In genomic region chr1:68970571-68970970, GRCh38 we compare ENCODE assay signal across 19 cellular contexts.
DNase-seq lines count a peak whose midpoint lies in the region; ATAC-seq and TF ChIP-seq lines count a peak whose summit lies in the region.
"Had no signal": no experiment of that assay in that cellular context is flagged by ENCODE, and none has a peak within 500 bp of the region (broad histone marks: within the 10 kb centered on the region; RNA-seq: fewer than 3 reads in every experiment).

No MANE protein-coding gene starts in this region.

- H3K36me3 ChIP-seq in DOHH2 (ENCODE audit: control insufficient read depth, low read length) (no peaks in the 10 kb centered on the region), neuronal stem cell (replicated peaks in 1 of 2; ENCODE audit: control insufficient read depth in 2 of 2, insufficient read depth in 2 of 2, low read length in 2 of 2) (no peaks in the 10 kb centered on the region)
- H3K36me3 ChIP-seq: BLaER1 treated with 17β-estradiol and CSF1 and Interleukin-3, amounts not matched to agents 10 nM and 100 nM had no signal

- H4K8ac ChIP-seq in neuronal stem cell (ENCODE audit: low read depth, low read length), result no peak overlapping the region

- no peak overlapping the region for H2AK5ac ChIP-seq in neuronal stem cell (ENCODE audit: low read depth, low read length)

- H2AFZ ChIP-seq in neuronal stem cell (ENCODE audit: low read length), result peak overlapping the region; percentile 39

- no peaks in the 10 kb centered on the region for H3K79me1 ChIP-seq in neuronal stem cell (ENCODE audit: low read depth, low read length)

- no peak overlapping the region for H2BK120ac ChIP-seq in neuronal stem cell (ENCODE audit: low read depth, low read length)

- H3K4ac ChIP-seq in neuronal stem cell (ENCODE audit: low read length), result no peak overlapping the region

- no peak overlapping the region for H3K18ac ChIP-seq in neuronal stem cell (ENCODE audit: low read length)

- H3K4me2 ChIP-seq in DOHH2 (ENCODE audit: low read length), result peak overlapping the region; percentile 73
- H3K4me2 ChIP-seq in neuronal stem cell (ENCODE audit: insufficient read depth, low read length, poor library complexity, severe bottlenecking), result no peak overlapping the region
- H3K4me2 ChIP-seq: A549 had no signal

- H3K27me3 ChIP-seq in DOHH2 (ENCODE audit: control insufficient read depth, low read length) (no peaks in the 10 kb centered on the region), neuronal stem cell (ENCODE audit: control insufficient read depth in 3 of 3, insufficient read depth in 3 of 3, low read depth in 1 of 3, low read length in 3 of 3) (no peaks in the 10 kb centered on the region), dorsolateral prefrontal cortex (no peaks in the 10 kb centered on the region)
- H3K27me3 ChIP-seq: BLaER1 treated with 17β-estradiol and CSF1 and Interleukin-3, amounts not matched to agents 10 nM and 100 nM had no signal

- no peak overlapping the region for H2BK5ac ChIP-seq in neuronal stem cell (ENCODE audit: low read length)

- no peak overlapping the region for H2BK12ac ChIP-seq in neuronal stem cell (ENCODE audit: low read length)

- WGBS in neuronal stem cell (ENCODE audit: extremely low coverage in 2 of 2, insufficient read length in 2 of 2, insufficient replicate concordance in 1 of 2), 2 donors, result no CpG with 5 or more reads among the region's 2 CpGs

- H3K4me1 ChIP-seq in DOHH2 (ENCODE audit: control insufficient read depth, low read length) (peaks cover 37% of the 10 kb centered on the region), neuronal stem cell (ENCODE audit: control insufficient read depth in 2 of 2, insufficient read depth in 1 of 2, low read depth in 1 of 2, low read length in 2 of 2) (peaks cover 9 to 16% of the 10 kb centered on the region in 2 donors)
- H3K4me1 ChIP-seq: A549, Caco-2 had no signal

- no peaks in the 10 kb centered on the region for H3K9me3 ChIP-seq in DOHH2 (ENCODE audit: control insufficient read depth, insufficient read depth, low read length)
- H3K9me3 ChIP-seq in neuronal stem cell (replicated peaks in 1 of 2; ENCODE audit: control insufficient read depth in 2 of 2, insufficient read depth in 1 of 2, low read depth in 1 of 2, low read length in 2 of 2), result no peaks in the 10 kb centered on the region
- H3K9me3 ChIP-seq: A549; BLaER1 treated with 17β-estradiol and CSF1 and Interleukin-3, amounts not matched to agents 10 nM and 100 nM; Caco-2 had no signal

- H3K14ac ChIP-seq in neuronal stem cell (ENCODE audit: low read length), result no peak overlapping the region

- no peaks in the 10 kb centered on the region for H3K79me2 ChIP-seq in DOHH2 (ENCODE audit: control insufficient read depth, low read length)

- peak overlapping the region; percentile 58; the same call in 1 of the 2 replicates for H3K4me3 ChIP-seq in DOHH2 (ENCODE audit: low read length)
- H3K4me3 ChIP-seq in neuronal stem cell (ENCODE audit: low read length in 2 of 2), result no peak overlapping the region
- H3K4me3 ChIP-seq in dorsolateral prefrontal cortex, result no peak overlapping the region
- H3K4me3 ChIP-seq: A549; BLaER1 treated with 17β-estradiol and CSF1 and Interleukin-3, amounts not matched to agents 10 nM and 100 nM; GM12878 had no signal

- DNase-seq in NCI-H526 treated with DMSO at 0.1 percent for 48 hours (lab: John Stamatoyannopoulos, UW) (peak; percentile 58), neuronal stem cell (ENCODE audit: low spot score) (no peak), head of caudate nucleus (no peak), dorsolateral prefrontal cortex (no peak)
- no peak for DNase-seq in stimulated activated naive CD8-positive, alpha-beta T cell treated with anti-CD3 and anti-CD28 coated beads, Interleukin-15, Interleukin-2, amounts not matched to agents 100 U/mL and 50 U/mL, for 24 hours
- DNase-seq: AML-193; Caco-2; Calu3; CD4-positive, alpha-beta T cell; CD8-positive, alpha-beta T cell; DMS79 treated with DMSO at 0.1 percent for 48 hours; EL; GDM1 had no signal

- no peak for TF ChIP-seq CTCF in DOHH2 (IDR thresholded peaks at IDR 0.05; ENCODE audit: low read depth, low read length, poor library complexity, severe bottlenecking)
- TF ChIP-seq CTCF in dorsolateral prefrontal cortex (IDR thresholded peaks at IDR 0.05 in 54 of 56, conservative IDR thresholded peaks at IDR 0.05 in 2 of 56; ENCODE audit: low read depth in 1 of 56, partially characterized antibody in 56 of 56), result no peak

- H3K27ac ChIP-seq in DOHH2 (ENCODE audit: low read depth, low read length) (no peak overlapping the region), neuronal stem cell (replicated peaks; ENCODE audit: low read length) (no peak overlapping the region), dorsolateral prefrontal cortex (no peak overlapping the region)
- H3K27ac ChIP-seq: 22Rv1; A549; BLaER1 treated with 17β-estradiol and CSF1 and Interleukin-3, amounts not matched to agents 10 nM and 100 nM; C4-2B had no signal

- ATAC-seq in stimulated activated naive CD8-positive, alpha-beta T cell treated with anti-CD3 and anti-CD28 coated beads, Interleukin-15, Interleukin-2, amounts not matched to agents 100 U/mL and 50 U/mL, for 24 hours, result no peak
- ATAC-seq: A549; CD8-positive, alpha-beta T cell; GM12878 had no signal

- intact Hi-C loops in head of caudate nucleus (cut with DNase I) (no loop called here), dorsolateral prefrontal cortex (cut with DNase I) (no loop called here)

- no peak overlapping the region for H2BK15ac ChIP-seq in neuronal stem cell (ENCODE audit: low read length)

- H3F3A ChIP-seq in DOHH2 (ENCODE audit: control insufficient read depth, insufficient read depth), result no peaks in the 10 kb centered on the region

- H3K9me2 ChIP-seq in DOHH2 (replicated peaks; ENCODE audit: control insufficient read depth, low read length), result no peaks in the 10 kb centered on the region

- H4K91ac ChIP-seq in neuronal stem cell (ENCODE audit: low read depth, low read length, poor library complexity), result no peak overlapping the region

- no peak overlapping the region for H3K23ac ChIP-seq in neuronal stem cell (ENCODE audit: low read depth, low read length, poor library complexity)

- no peak overlapping the region for H3K9ac ChIP-seq in neuronal stem cell (ENCODE audit: low read depth, low read length, poor library complexity)
- H3K9ac ChIP-seq: BLaER1 treated with 17β-estradiol and CSF1 and Interleukin-3, amounts not matched to agents 10 nM and 100 nM had no signal

- H4K20me1 ChIP-seq in DOHH2 (ENCODE audit: control insufficient read depth, insufficient read depth, low read depth, low read length), result no peaks in the 10 kb centered on the region
- H4K20me1 ChIP-seq: BLaER1 treated with 17β-estradiol and CSF1 and Interleukin-3, amounts not matched to agents 10 nM and 100 nM had no signal
